Comparison of ENCODE assay signal across 8 cellular contexts in genomic region chr1:200802865-200803512, GRCh38.
DNase-seq lines count a peak whose midpoint lies in the region; ATAC-seq, FAIRE-seq and TF ChIP-seq lines count a peak whose summit lies in the region.

No MANE protein-coding gene starts in this region.

- intact Hi-C loops in ascending aorta (cut with DNase I) (loop anchor here (1.0 to 2.0 kb wide), 4 partner anchors 64 to 244 kb away; partner anchors contain the start of gene CAMSAP2), gastrocnemius medialis (cut with DNase I; ENCODE audit: low total_unique reads) (loop anchor here (1.0 to 5.0 kb wide), 4 partner anchors 64 to 1116 kb away; partner anchors contain the start of gene CAMSAP2)

- H3K4me3 ChIP-seq in ascending aorta = no peak overlapping the region
- no peak overlapping the region for H3K4me3 ChIP-seq in gastrocnemius medialis

- H3K9me3 Mint-ChIP-seq in T-helper 2 cell treated with Interferon-gamma antibody and Interleukin-4, amounts not matched to agents 5 μg/mL and 100 μg/mL, for 36 hours = no peaks in the 10 kb centered on the region

- peaks cover 0 to 6% of the 10 kb centered on the region in 2 donors for H3K36me3 ChIP-seq in ascending aorta
- peaks cover 0 to 4% of the 10 kb centered on the region in 2 donors for H3K36me3 ChIP-seq in gastrocnemius medialis

- no peaks in the 10 kb centered on the region for H3K36me3 Mint-ChIP-seq in T-helper 2 cell treated with Interferon-gamma antibody and Interleukin-4, amounts not matched to agents 5 μg/mL and 100 μg/mL, for 36 hours (ENCODE audit: low read depth)

- H3K27me3 Mint-ChIP-seq in T-helper 2 cell treated with Interferon-gamma antibody and Interleukin-4, amounts not matched to agents 5 μg/mL and 100 μg/mL, for 36 hours (ENCODE audit: low read depth) = peaks cover 34% of the 10 kb centered on the region

- TF ChIP-seq CTCF in ascending aorta (IDR thresholded peaks at IDR 0.05) (peak; percentile 81 to 94 (median 88)), gastrocnemius medialis (IDR thresholded peaks at IDR 0.05 in 4 of 5, conservative IDR thresholded peaks at IDR 0.05 in 1 of 5) (peak; percentile 84 to 94 (median 88))

- peak; percentile 68 for DNase-seq in NCI-H146 treated with DMSO at 0.1 percent for 48 hours (lab: John Stamatoyannopoulos, UW; ENCODE audit: unreplicated experiment)
- peak; percentile 50 for DNase-seq in T-helper 2 cell treated with Interferon-gamma antibody and Interleukin-4, amounts not matched to agents 5 μg/mL and 100 μg/mL, for 36 hours (ENCODE audit: low spot score)
- peak in 1 of 2 donors; percentile 85 for DNase-seq in ascending aorta (ENCODE audit: low spot score in 2 of 2)
- peak; percentile 69 for DNase-seq in hepatic stellate cell (ENCODE audit: low spot score)
- peak; percentile 29 to 59 for DNase-seq in gastrocnemius medialis

- H3K4me1 ChIP-seq in ascending aorta = peaks cover 0 to 5% of the 10 kb centered on the region in 2 donors
- peaks cover 0 to 4% of the 10 kb centered on the region in 2 donors for H3K4me1 ChIP-seq in gastrocnemius medialis

- no peaks in the 10 kb centered on the region for H3K4me1 Mint-ChIP-seq in T-helper 2 cell treated with Interferon-gamma antibody and Interleukin-4, amounts not matched to agents 5 μg/mL and 100 μg/mL, for 36 hours (ENCODE audit: low read depth)

- H3K4me3 Mint-ChIP-seq in T-helper 2 cell treated with Interferon-gamma antibody and Interleukin-4, amounts not matched to agents 5 μg/mL and 100 μg/mL, for 36 hours = no peak overlapping the region

- no peak for TF ChIP-seq POLR2A in gastrocnemius medialis (IDR thresholded peaks at IDR 0.05)

- peak; percentile 87 for FAIRE-seq in G401.6 (lab: Jason Lieb, UNC)

- ATAC-seq in HG02588 (IDR thresholded peaks at IDR 0.05; ENCODE audit: unreplicated experiment) = peak; percentile 75
- ATAC-seq in gastrocnemius medialis = peak; percentile 72 to 88
- ATAC-seq in GM19467 (IDR thresholded peaks at IDR 0.05; ENCODE audit: unreplicated experiment) = no peak

- H3K27me3 ChIP-seq in ascending aorta (no peaks in the 10 kb centered on the region), gastrocnemius medialis (no peaks in the 10 kb centered on the region)

- no peak overlapping the region for H3K27ac Mint-ChIP-seq in T-helper 2 cell treated with Interferon-gamma antibody and Interleukin-4, amounts not matched to agents 5 μg/mL and 100 μg/mL, for 36 hours

- no peaks in the 10 kb centered on the region for H3K9me3 ChIP-seq in ascending aorta
- no peaks in the 10 kb centered on the region for H3K9me3 ChIP-seq in gastrocnemius medialis

- in situ Hi-C loops in gastrocnemius medialis (cut with MboI; ENCODE audit: low sequenced_read_pairs in 4 of 4) = loop anchor here in 2 of 4 donors (5.0 kb wide), 1 partner anchor 181 kb away; the partner anchor contains the start of gene KIF14 (in 2 of the 2)

- H3K27ac ChIP-seq in ascending aorta = no peak overlapping the region
- H3K27ac ChIP-seq in gastrocnemius medialis = no peak overlapping the region
